8 cellular contexts compared by ENCODE assay signal in genomic region chr22:22802346-22802970, GRCh38.
DNase-seq lines count a peak whose midpoint lies in the region; ATAC-seq and TF ChIP-seq lines count a peak whose summit lies in the region.
"Had no signal": no experiment of that assay in that cellular context is flagged by ENCODE, and none has a peak within 500 bp of the region (broad histone marks: within the 10 kb centered on the region; RNA-seq: fewer than 3 reads in every experiment).

No MANE protein-coding gene starts in this region.

- no peak overlapping the region for H3K4ac ChIP-seq in mesendoderm (ENCODE audit: low read depth, low read length)

- no peaks in the 10 kb centered on the region for H3K36me3 ChIP-seq in GM06990 (ENCODE audit: control insufficient read depth, insufficient read depth, low read length)
- H3K36me3 ChIP-seq in HCT116 (ENCODE audit: control insufficient read depth in 1 of 2, insufficient read depth in 2 of 2, low read length in 2 of 2), result no peaks in the 10 kb centered on the region
- H3K36me3 ChIP-seq in mesendoderm (ENCODE audit: control insufficient read depth, insufficient read depth, low read length), result no peaks in the 10 kb centered on the region

- H3K27me3 ChIP-seq in GM06990 (replicated peaks; ENCODE audit: control insufficient read depth, insufficient read depth, low read length) (no peaks in the 10 kb centered on the region), HCT116 (ENCODE audit: insufficient read depth, low read length) (no peaks in the 10 kb centered on the region), mesendoderm (ENCODE audit: insufficient read depth, low read length, poor library complexity) (no peaks in the 10 kb centered on the region)

- peak overlapping the region; percentile 73 for H3K27ac Mint-ChIP-seq in activated CD4-positive, alpha-beta T cell treated with anti-CD3 and anti-CD28 coated beads, Interleukin-2, amount 10 ng/mL, durations not matched to agents 7 days and 5 days

- H4K20me1 ChIP-seq in HCT116 (ENCODE audit: insufficient read depth), result no peaks in the 10 kb centered on the region

- no peak overlapping the region for H3K4me2 ChIP-seq in HCT116 (ENCODE audit: low read length)
- no peak overlapping the region for H3K4me2 ChIP-seq in mesendoderm (ENCODE audit: low read length)

- no peaks in the 10 kb centered on the region for H3K79me1 ChIP-seq in mesendoderm (ENCODE audit: low read length)

- no CpG with 5 or more reads among the region's 5 CpGs for WGBS in mesendoderm (ENCODE audit: extremely low coverage, insufficient coverage, low lambda C conversion rate)

- H3K4me1 ChIP-seq in HCT116 (ENCODE audit: control insufficient read depth in 1 of 2, insufficient read depth in 2 of 2, low read length in 2 of 2), result no peaks in the 10 kb centered on the region
- no peaks in the 10 kb centered on the region for H3K4me1 ChIP-seq in mesendoderm (ENCODE audit: control insufficient read depth, low read depth, low read length)

- no peak overlapping the region for H3K18ac ChIP-seq in mesendoderm (ENCODE audit: low read length)

- H3K9me2 ChIP-seq in HCT116 (ENCODE audit: insufficient read depth), result no peaks in the 10 kb centered on the region

- BruUV-seq in HCT116 (replicated peaks; lab: Mats Ljungman, UMichigan), result no TSS peak

- H4K8ac ChIP-seq in mesendoderm (ENCODE audit: low read depth, low read length), result no peak overlapping the region

- H2BK15ac ChIP-seq in mesendoderm (replicated peaks; ENCODE audit: low read depth), result no peak overlapping the region

- no peak overlapping the region for H3K4me3 ChIP-seq in GM06990 (replicated peaks; ENCODE audit: low read depth, low read length)
- H3K4me3 ChIP-seq in HCT116 (replicated peaks in 1 of 2; ENCODE audit: low read depth in 1 of 2, low read length in 2 of 2), result no peak overlapping the region
- no peak overlapping the region for H3K4me3 ChIP-seq in mesendoderm (ENCODE audit: low read length)

- intact Hi-C loops in HCT116 (cut with micrococcal nuclease), result no loop called here

- H3K23ac ChIP-seq in mesendoderm (ENCODE audit: low read length), result no peak overlapping the region

- CTCF ChIA-PET in HCT116 (lab: Charles Lee), result interaction anchor here (0.7 to 1.4 kb wide), 5 partner anchors 8 to 82 kb away, joined by 3 to 4 read pairs (median 3); no protein-coding TSS in a partner anchor
- CTCF ChIA-PET in activated CD4-positive, alpha-beta T cell treated with anti-CD3 and anti-CD28 coated beads, Interleukin-2, amount 10 ng/mL, durations not matched to agents 7 days and 5 days (lab: Charles Lee), result interaction anchor here (0.6 to 1.7 kb wide), 9 partner anchors 10 to 153 kb away, joined by 3 to 11 read pairs (median 6); no protein-coding TSS in a partner anchor

- no peak overlapping the region for H3K56ac ChIP-seq in mesendoderm (ENCODE audit: low read length)

- H3K36me3 Mint-ChIP-seq in activated CD4-positive, alpha-beta T cell treated with anti-CD3 and anti-CD28 coated beads, Interleukin-2, amount 10 ng/mL, durations not matched to agents 7 days and 5 days (ENCODE audit: low read depth), result no peaks in the 10 kb centered on the region

- ATAC-seq in HCT116, result no peak

- H3K9ac ChIP-seq in HCT116 (ENCODE audit: low read length), result no peak overlapping the region
- H3K9ac ChIP-seq in mesendoderm (ENCODE audit: low read length), result no peak overlapping the region

- POLR2A ChIA-PET in HCT116 (lab: Charles Lee), result no interaction called here
- POLR2A ChIA-PET in activated CD4-positive, alpha-beta T cell treated with anti-CD3 and anti-CD28 coated beads, Interleukin-2, amount 10 ng/mL, durations not matched to agents 7 days and 5 days (lab: Charles Lee), result interaction anchor here (1.1 kb wide), 1 partner anchor 75 kb away, joined by 3 read pairs; no protein-coding TSS in a partner anchor

- no peak for TF ChIP-seq RAD21 in HCT116 (IDR thresholded peaks at IDR 0.05; ENCODE audit: low read depth)

- H3K27me3 Mint-ChIP-seq in activated CD4-positive, alpha-beta T cell treated with anti-CD3 and anti-CD28 coated beads, Interleukin-2, amount 10 ng/mL, durations not matched to agents 7 days and 5 days, result peaks cover 11% of the 10 kb centered on the region

- H2BK120ac ChIP-seq in mesendoderm (ENCODE audit: low read depth, low read length), result no peak overlapping the region

- TF ChIP-seq CTCF in GM06990 (IDR thresholded peaks at IDR 0.05; ENCODE audit: insufficient read depth, low read length, poor library complexity, severe bottlenecking), result peak; percentile 52
- TF ChIP-seq CTCF in HCT116 (IDR thresholded peaks at IDR 0.05 in 2 of 3, conservative IDR thresholded peaks at IDR 0.05 in 1 of 3; ENCODE audit: borderline replicate concordance in 1 of 3, insufficient read depth in 1 of 3, low read depth in 2 of 3, low read length in 2 of 3), result peak in 2 of 3 experiments; percentile 34 to 56; a peak in 3 of 6 replicates

- no peak overlapping the region for H2BK5ac ChIP-seq in mesendoderm (ENCODE audit: low read length)

- H3K9me3 Mint-ChIP-seq in activated CD4-positive, alpha-beta T cell treated with anti-CD3 and anti-CD28 coated beads, Interleukin-2, amount 10 ng/mL, durations not matched to agents 7 days and 5 days, result no peaks in the 10 kb centered on the region

- DNase-seq in GM06990 (ENCODE audit: extremely low read depth, insufficient read length) (no peak), HCT116 (ENCODE audit: low read depth, low spot score) (no peak), mesendoderm (peak; percentile 26), kidney glomerular epithelial cell (lab: John Stamatoyannopoulos, UW) (no peak), mesenteric fat pad (ENCODE audit: low spot score) (no peak), NCI-H2196 treated with DMSO at 0.1 percent for 48 hours (lab: John Stamatoyannopoulos, UW; ENCODE audit: unreplicated experiment) (no peak)
- DNase-seq in activated CD4-positive, alpha-beta T cell treated with anti-CD3 and anti-CD28 coated beads, Interleukin-2, amount 10 ng/mL, durations not matched to agents 7 days and 5 days, result peak; percentile 79
- DNase-seq: NCI-H510A treated with DMSO at 0.1 percent for 48 hours had no signal

- no peak overlapping the region for H3K27ac ChIP-seq in HCT116 (ENCODE audit: low read depth, low read length)
- no peak overlapping the region for H3K27ac ChIP-seq in mesendoderm (ENCODE audit: low read depth, low read length)

- H4K5ac ChIP-seq in mesendoderm (ENCODE audit: low read length), result no peak overlapping the region

- no peak for TF ChIP-seq POLR2A in HCT116 (IDR thresholded peaks at IDR 0.05; ENCODE audit: borderline replicate concordance, extremely low read depth, insufficient read depth, insufficient read length)

- H3K4me3 Mint-ChIP-seq in activated CD4-positive, alpha-beta T cell treated with anti-CD3 and anti-CD28 coated beads, Interleukin-2, amount 10 ng/mL, durations not matched to agents 7 days and 5 days, result no peak overlapping the region

- no peaks in the 10 kb centered on the region for H3K9me3 ChIP-seq in HCT116 (ENCODE audit: control insufficient read depth in 1 of 2, insufficient read depth in 1 of 2, low read depth in 1 of 2, low read length in 2 of 2)

- no peak overlapping the region for H2AFZ ChIP-seq in HCT116 (ENCODE audit: low read depth, low read length, poor library complexity, severe bottlenecking)

- RAD21 ChIA-PET in HCT116 (lab: Charles Lee; ENCODE audit: low non-redundant PET in 1 of 2, low total read pairs in 2 of 2, uncharacterized antibody in 2 of 2, unreplicated experiment in 2 of 2), result no interaction called here

- no peak overlapping the region for H2AK5ac ChIP-seq in mesendoderm (ENCODE audit: low read length)

- H3K79me2 ChIP-seq in HCT116 (ENCODE audit: insufficient read depth, low read length) (no peaks in the 10 kb centered on the region), mesendoderm (ENCODE audit: control insufficient read depth, insufficient read depth, low read length) (no peaks in the 10 kb centered on the region)

- H3K4me1 Mint-ChIP-seq in activated CD4-positive, alpha-beta T cell treated with anti-CD3 and anti-CD28 coated beads, Interleukin-2, amount 10 ng/mL, durations not matched to agents 7 days and 5 days, result peaks cover 41% of the 10 kb centered on the region

TF ChIP-seq in HCT116, 20 proteins besides CTCF, POLR2A, EP300 and RAD21 (continues in another document):
- TF ChIP-seq ZFX (IDR thresholded peaks at IDR 0.05) (no peak), ZBTB33 (IDR thresholded peaks at IDR 0.05; ENCODE audit: extremely low read depth, insufficient replicate concordance, low read length) (no peak), POLR2AphosphoS5 (IDR thresholded peaks at IDR 0.05; ENCODE audit: low read depth, low read length) (no peak), MAX (IDR thresholded peaks at IDR 0.05) (no peak), ZNF274 (IDR thresholded peaks at IDR 0.05; ENCODE audit: low read depth, low read length) (no peak), CBX3 (IDR thresholded peaks at IDR 0.05; ENCODE audit: low read depth) (no peak), SP1 (IDR thresholded peaks at IDR 0.05; ENCODE audit: low read depth) (no peak), ELF1 (IDR thresholded peaks at IDR 0.05; ENCODE audit: borderline replicate concordance, low read depth) (no peak), EZH2 (IDR thresholded peaks at IDR 0.05) (no peak), JUND (IDR thresholded peaks at IDR 0.05) (no peak), ATF3 (IDR thresholded peaks at IDR 0.05) (no peak), FOSL1 (IDR thresholded peaks at IDR 0.05; ENCODE audit: low read depth) (no peak), YY1 (IDR thresholded peaks at IDR 0.05; ENCODE audit: extremely low read depth, insufficient replicate concordance, low read depth, low read length) (no peak)

Comparison
In these comparisons a context has a peak if more than half of its experiments do, and no peak if none do; other contexts are left out.
1. DNase-seq: peak in activated CD4-positive, alpha-beta T cell treated with anti-CD3 and anti-CD28 coated beads, Interleukin-2, amount 10 ng/mL, durations not matched to agents 7 days and 5 days (single experiment) and mesendoderm (single experiment); none in GM06990 (single experiment), HCT116 (single experiment), kidney glomerular epithelial cell (single experiment), mesenteric fat pad (single experiment) and NCI-H2196 treated with DMSO at 0.1 percent for 48 hours (single experiment).